16 cellular contexts compared by ENCODE assay signal in genomic region chr1:93756656-93757055, GRCh38.
"Had no signal": no experiment of that assay in that cellular context is flagged by ENCODE, and none has a peak within 500 bp of the region (broad histone marks: within the 10 kb centered on the region; RNA-seq: fewer than 3 reads in every experiment).

No MANE protein-coding gene starts in this region.

- FAIRE-seq: islet of Langerhans had no signal

- H3K4me3 ChIP-seq: sigmoid colon had no signal

- H3K9me3 Mint-ChIP-seq: activated T-cell treated with anti-CD3 and anti-CD28 coated beads, Interleukin-2, amount 50 U/mL, for 24 hours; brain; type B pancreatic cell had no signal

- H3K27me3 Mint-ChIP-seq: activated naive CD8-positive, alpha-beta T cell; brain; type B pancreatic cell had no signal

- H3K4me3 Mint-ChIP-seq: activated naive CD8-positive, alpha-beta T cell; activated T-cell treated with anti-CD3 and anti-CD28 coated beads, Interleukin-2, amount 50 U/mL, for 24 hours; brain; T-helper 17 cell; type B pancreatic cell had no signal

- DNase-seq: activated effector memory CD4-positive, alpha-beta T cell treated with anti-CD3 and anti-CD28 coated beads, Interleukin-2, amount 50 U/mL, for 16 hours; activated T-cell treated with anti-CD3 and anti-CD28 coated beads, Interleukin-2, amount 50 U/mL, for 24 hours; amygdala; cerebellar nuclear complex; dermis blood vessel endothelial cell; erythroblast; mesendoderm; sigmoid colon; stimulated activated CD4-positive, alpha-beta T cell treated with anti-CD3 and anti-CD28 coated beads, Interleukin-2, amount 100 ng/mL, for 24 hours; stimulated activated naive CD4-positive, alpha-beta T cell; T-helper 17 cell had no signal

- H3K36me3 Mint-ChIP-seq: activated naive CD8-positive, alpha-beta T cell; brain; type B pancreatic cell had no signal

- H3K27ac Mint-ChIP-seq: activated naive CD8-positive, alpha-beta T cell; activated T-cell treated with anti-CD3 and anti-CD28 coated beads, Interleukin-2, amount 50 U/mL, for 24 hours; T-helper 17 cell; type B pancreatic cell had no signal

- H3K27ac ChIP-seq: sigmoid colon had no signal

- H3K9me3 ChIP-seq: sigmoid colon had no signal

- ATAC-seq: left lobe of liver, T-helper 17 cell had no signal
